Comparison of ENCODE assay signal across 8 cellular contexts in the genomic region with DNA sequence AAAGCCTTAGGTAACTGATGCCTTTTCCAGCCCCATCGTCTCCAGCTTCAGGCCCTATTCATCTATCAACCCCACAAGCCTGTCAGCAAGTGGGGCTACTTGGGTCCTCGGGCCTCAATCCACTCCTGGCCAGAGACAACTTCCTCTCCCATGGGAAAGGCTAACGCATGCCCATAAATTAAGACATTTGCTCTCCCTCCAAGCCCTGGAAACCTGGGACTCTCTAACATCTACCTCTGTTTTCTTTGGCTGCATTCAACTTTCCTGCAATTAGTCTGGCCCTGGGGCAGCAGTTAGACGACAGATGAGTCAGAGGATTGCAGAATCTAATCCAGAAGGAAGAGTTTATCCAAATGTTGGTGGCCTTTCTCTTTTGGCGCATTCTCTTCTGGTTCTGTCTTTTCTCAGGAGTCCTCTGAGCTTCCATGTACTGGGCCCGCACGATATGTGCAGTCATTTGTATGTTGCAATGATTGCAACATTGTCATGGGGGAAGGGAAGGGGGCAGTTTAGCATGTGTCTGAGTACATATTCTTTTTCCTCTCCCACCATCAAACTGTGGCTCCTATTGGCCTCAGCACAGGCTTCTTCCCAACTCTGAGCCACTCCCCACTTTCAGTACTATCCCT. TPM values are rescaled to one million over a fixed set of nuclear protein-coding genes. Genes with fewer than 3 reads are reported as not detected.
A peak's percentile ranks its signal among the peaks of the same experiment; 100 is the strongest.
DNase-seq lines count a peak whose midpoint lies in the region; ATAC-seq and TF ChIP-seq lines count a peak whose summit lies in the region.

No MANE protein-coding gene starts in this region.

- WGBS in spleen, 5 donors: 59 to 81% (median 66%) methylated on average over 7 of the region's 7 CpGs

- no peak for DNase-seq in HCT116 (ENCODE audit: low read depth, low spot score)
- peak; percentile 74 to 92 for DNase-seq in SJSA1 (ENCODE audit: low read depth in 1 of 2, low spot score in 2 of 2)
- peak; percentile 43 to 56 for DNase-seq in foreskin keratinocyte
- peak; percentile 59 for DNase-seq in spleen
- no peak for DNase-seq in activated CD4-positive, alpha-beta T cell treated with anti-CD3 and anti-CD28 coated beads, Interleukin-2, amount 50 U/mL, for 48 hours
- DNase-seq in activated CD4-positive, alpha-beta T cell treated with anti-CD3 and anti-CD28 coated beads, Interleukin-2, amount 50 U/mL, for 4 hours: no peak

- no peaks in the 10 kb centered on the region for H4K20me1 ChIP-seq in HCT116 (ENCODE audit: insufficient read depth)

- RAD21 ChIA-PET in HCT116 (lab: Charles Lee; ENCODE audit: low non-redundant PET in 1 of 2, low total read pairs in 2 of 2, uncharacterized antibody in 2 of 2, unreplicated experiment in 2 of 2): no interaction called here

- POLR2A ChIA-PET in HCT116 (lab: Charles Lee): no interaction called here

- H3K4me3 ChIP-seq in HCT116 (replicated peaks in 1 of 2; ENCODE audit: low read depth in 1 of 2, low read length in 2 of 2) (no peak overlapping the region), SJSA1 (no peak overlapping the region), spleen (no peak overlapping the region)

- H3K4me1 ChIP-seq in HCT116 (ENCODE audit: control insufficient read depth in 1 of 2, insufficient read depth in 2 of 2, low read length in 2 of 2): peaks cover 0 to 13% of the 10 kb centered on the region in 2 experiments; a peak in 1 of 4 replicates
- peaks cover 28% of the 10 kb centered on the region for H3K4me1 ChIP-seq in SJSA1 (replicated peaks)
- H3K4me1 ChIP-seq in foreskin keratinocyte: no peaks in the 10 kb centered on the region
- H3K4me1 ChIP-seq in spleen: peaks cover 0 to 26% (median 3%) of the 10 kb centered on the region in 6 donors

- no peak for TF ChIP-seq RAD21 in HCT116 (IDR thresholded peaks at IDR 0.05; ENCODE audit: low read depth)

- H3K27ac ChIP-seq in HCT116 (ENCODE audit: low read depth, low read length) (no peak overlapping the region), SJSA1 (peak overlapping the region; percentile 67), foreskin keratinocyte (no peak overlapping the region), spleen (no peak overlapping the region)

- CTCF ChIA-PET in HCT116 (lab: Charles Lee): no interaction called here

- peaks cover 34% of the 10 kb centered on the region; the same call in 1 of the 2 replicates for H3K27me3 ChIP-seq in HCT116 (ENCODE audit: insufficient read depth, low read length)
- no peaks in the 10 kb centered on the region for H3K27me3 ChIP-seq in SJSA1 (replicated peaks)
- H3K27me3 ChIP-seq in foreskin keratinocyte: peaks cover 44% of the 10 kb centered on the region
- H3K27me3 ChIP-seq in spleen (replicated peaks in 1 of 7): no peaks in the 10 kb centered on the region

- no peak for TF ChIP-seq CTCF in HCT116 (IDR thresholded peaks at IDR 0.05 in 2 of 3, conservative IDR thresholded peaks at IDR 0.05 in 1 of 3; ENCODE audit: borderline replicate concordance in 1 of 3, insufficient read depth in 1 of 3, low read depth in 2 of 3, low read length in 2 of 3)
- no peak for TF ChIP-seq CTCF in foreskin keratinocyte (conservative IDR thresholded peaks at IDR 0.05)
- TF ChIP-seq CTCF in spleen (IDR thresholded peaks at IDR 0.05 in 8 of 11, conservative IDR thresholded peaks at IDR 0.05 in 3 of 11): no peak

- H3K9me3 ChIP-seq in HCT116 (ENCODE audit: control insufficient read depth in 1 of 2, insufficient read depth in 1 of 2, low read depth in 1 of 2, low read length in 2 of 2) (no peaks in the 10 kb centered on the region), SJSA1 (replicated peaks) (no peaks in the 10 kb centered on the region), spleen (no peaks in the 10 kb centered on the region)

- H3K9ac ChIP-seq in HCT116 (ENCODE audit: low read length): no peak overlapping the region

- H3K9me2 ChIP-seq in HCT116 (ENCODE audit: insufficient read depth): no peaks in the 10 kb centered on the region

- intact Hi-C loops in HCT116 (cut with micrococcal nuclease) (no loop called here), spleen (cut with DNase I; ENCODE audit: low total_unique reads) (no loop called here)

- no peak overlapping the region for H2AFZ ChIP-seq in HCT116 (ENCODE audit: low read depth, low read length, poor library complexity, severe bottlenecking)

- H3K36me3 ChIP-seq in HCT116 (ENCODE audit: control insufficient read depth in 1 of 2, insufficient read depth in 2 of 2, low read length in 2 of 2) (no peaks in the 10 kb centered on the region), SJSA1 (peaks cover 3% of the 10 kb centered on the region; the same call in 1 of the 2 replicates), spleen (no peaks in the 10 kb centered on the region)

- ATAC-seq in HCT116 (0 out of 2 replicates have a peak, but pooled peaks have one; percentile 37), foreskin keratinocyte (peak; percentile 47), GM18907 (IDR thresholded peaks at IDR 0.05; ENCODE audit: unreplicated experiment) (no peak), HG03342 (IDR thresholded peaks at IDR 0.05; ENCODE audit: unreplicated experiment) (no peak)

- no peak overlapping the region for H3K4me2 ChIP-seq in HCT116 (ENCODE audit: low read length)

- TF ChIP-seq POLR2A in HCT116 (IDR thresholded peaks at IDR 0.05; ENCODE audit: borderline replicate concordance, extremely low read depth, insufficient read depth, insufficient read length): no peak
- no peak for TF ChIP-seq POLR2A in spleen (IDR thresholded peaks at IDR 0.05)

- BruUV-seq in HCT116 (replicated peaks; lab: Mats Ljungman, UMichigan): no TSS peak

- H3K79me2 ChIP-seq in HCT116 (ENCODE audit: insufficient read depth, low read length): no peaks in the 10 kb centered on the region

TF ChIP-seq in HCT116, 20 proteins besides CTCF, POLR2A, EP300 and RAD21:
- peak; percentile 50; the same call in 1 of the 2 replicates for TF ChIP-seq CEBPB (IDR thresholded peaks at IDR 0.05; ENCODE audit: low read depth)
- TF ChIP-seq ZFX (IDR thresholded peaks at IDR 0.05): no peak
- TF ChIP-seq, protein P1, sequence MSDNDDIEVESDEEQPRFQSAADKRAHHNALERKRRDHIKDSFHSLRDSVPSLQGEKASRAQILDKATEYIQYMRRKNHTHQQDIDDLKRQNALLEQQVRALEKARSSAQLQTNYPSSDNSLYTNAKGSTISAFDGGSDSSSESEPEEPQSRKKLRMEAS (IDR thresholded peaks at IDR 0.05): no peak
- 0 out of 2 replicates have a peak, but pooled peaks have one; percentile 35 for TF ChIP-seq JUND (IDR thresholded peaks at IDR 0.05)

RNA-seq across cellular contexts. Expression of a gene that starts 54.4 kb away (rescaled TPM):
- total RNA-seq in HCT116 (2021; ENCODE audit: unreplicated experiment): 22.8 TPM
- polyA plus RNA-seq in HCT116 (2012): 9.8 and 11.3 TPM in 2 replicates
- 12.7 and 15.5 TPM in 2 replicates for total RNA-seq in SJSA1 (2014; rRNA removed; shearing (Covaris generic))
- 46.1 and 50.4 TPM in 2 replicates for total RNA-seq in foreskin keratinocyte
- polyA plus RNA-seq in foreskin keratinocyte: 8.8 and 12.3 TPM in 2 replicates
- 10 to 100 TPM; 15.7 to 37.2 (median 27.4) TPM for total RNA-seq in spleen
- polyA plus RNA-seq in spleen: 1 to 10 TPM; 1.1 to 3.5 (median 1.2) TPM

Comparison
In these comparisons a context has a peak if more than half of its experiments do, and no peak if none do; other contexts are left out.
1. ATAC-seq: peak in HCT116 (single experiment) and foreskin keratinocyte (single experiment); none in GM18907 (single experiment) and HG03342 (single experiment).
2. DNase-seq: peak in SJSA1 (2 of 2), foreskin keratinocyte (2 of 2) and spleen (single experiment); none in HCT116 (single experiment), activated CD4-positive, alpha-beta T cell treated with anti-CD3 and anti-CD28 coated beads, Interleukin-2, amount 50 U/mL, for 48 hours (0 of 2) and activated CD4-positive, alpha-beta T cell treated with anti-CD3 and anti-CD28 coated beads, Interleukin-2, amount 50 U/mL, for 4 hours (0 of 2).